ENCODE assay signal across 10 cellular contexts in the genomic region with DNA sequence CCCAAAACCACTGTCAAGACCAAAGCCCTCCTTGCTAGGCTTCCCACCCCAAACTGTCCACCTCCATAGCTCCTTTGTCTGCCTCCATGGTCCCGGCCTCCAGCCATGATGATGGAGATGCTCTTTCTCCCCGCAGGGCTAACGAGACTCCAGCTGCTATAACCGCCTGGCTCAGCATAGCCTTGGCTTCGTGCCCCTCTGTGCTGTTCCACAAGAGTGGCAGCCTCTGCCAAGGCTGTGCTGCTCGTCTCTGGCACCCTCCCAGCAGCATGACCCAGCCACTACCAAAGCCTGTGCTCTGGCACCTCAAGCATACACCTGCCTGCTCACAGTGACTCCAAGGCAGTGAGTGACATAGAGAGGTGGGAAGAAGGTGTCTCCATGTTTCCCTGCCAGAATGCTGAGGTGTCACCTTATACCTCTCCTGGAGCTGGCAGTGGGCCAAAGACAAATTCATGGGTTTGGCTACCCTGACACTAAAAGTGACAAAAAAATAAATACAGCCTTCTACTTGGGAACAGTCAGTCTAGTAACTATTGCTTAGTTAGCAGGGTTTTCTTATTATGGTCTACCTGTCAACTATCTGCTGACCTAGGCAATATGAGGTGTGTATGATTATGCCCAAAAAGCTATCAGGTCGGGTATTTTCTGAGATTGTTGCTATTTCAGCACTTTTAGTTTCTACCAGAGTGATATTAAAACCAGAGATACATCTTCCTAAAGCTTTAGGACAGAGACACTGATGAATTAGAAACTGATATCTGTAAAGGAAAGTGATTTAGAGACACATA. TPM values are rescaled to one million over a fixed set of nuclear protein-coding genes. Genes with fewer than 3 reads are reported as not detected.
A peak's percentile ranks its signal among the peaks of the same experiment; 100 is the strongest.
DNase-seq lines count a peak whose midpoint lies in the region; ATAC-seq, FAIRE-seq and TF ChIP-seq lines count a peak whose summit lies in the region.
"Had no signal": no experiment of that assay in that cellular context is flagged by ENCODE, and none has a peak within 500 bp of the region (broad histone marks: within the 10 kb centered on the region; RNA-seq: fewer than 3 reads in every experiment).

No MANE protein-coding gene starts in this region.

- no peak overlapping the region for H3K27ac ChIP-seq in HepG2 (ENCODE audit: extremely low read length, insufficient read depth, low read length)

- peaks cover 52% of the 10 kb centered on the region for H3K4me1 Mint-ChIP-seq in stimulated activated naive CD8-positive, alpha-beta T cell treated with anti-CD3 and anti-CD28 coated beads, Interleukin-15, Interleukin-2, amounts not matched to agents 100 ng/mL and 50 ng/mL, for 24 hours (ENCODE audit: low read depth)
- peaks cover 59% of the 10 kb centered on the region for H3K4me1 Mint-ChIP-seq in stimulated activated naive CD8-positive, alpha-beta T cell treated with anti-CD3 and anti-CD28 coated beads, Interleukin-15, amount 100 ng/mL, for 72 hours

- peak overlapping the region; percentile 63 for H3K27ac Mint-ChIP-seq in stimulated activated naive CD8-positive, alpha-beta T cell treated with anti-CD3 and anti-CD28 coated beads, Interleukin-15, Interleukin-2, amounts not matched to agents 100 ng/mL and 50 ng/mL, for 24 hours
- H3K27ac Mint-ChIP-seq in stimulated activated naive CD8-positive, alpha-beta T cell treated with anti-CD3 and anti-CD28 coated beads, Interleukin-15, amount 100 ng/mL, for 72 hours: no peak overlapping the region

- H3K36me3 Mint-ChIP-seq in stimulated activated naive CD8-positive, alpha-beta T cell treated with anti-CD3 and anti-CD28 coated beads, Interleukin-15, Interleukin-2, amounts not matched to agents 100 ng/mL and 50 ng/mL, for 24 hours (ENCODE audit: low read depth): no peaks in the 10 kb centered on the region

- intact Hi-C loops in HepG2 (cut with micrococcal nuclease; ENCODE audit: unreplicated experiment): no loop called here

- no peak for TF ChIP-seq EP300 in HepG2 (IDR thresholded peaks at IDR 0.05; ENCODE audit: low read depth in 2 of 2, low read length in 2 of 2)
- no peak for TF ChIP-seq EP300 in HepG2 (CRISPR knock-in tag; IDR thresholded peaks at IDR 0.05; ENCODE audit: borderline replicate concordance)

- no peak overlapping the region for H2AFZ ChIP-seq in HepG2 (ENCODE audit: low read length)

- TF ChIP-seq CTCF in HepG2 (CRISPR knock-in tag; IDR thresholded peaks at IDR 0.05): no peak

- H3K4me3 Mint-ChIP-seq in stimulated activated naive CD8-positive, alpha-beta T cell treated with anti-CD3 and anti-CD28 coated beads, Interleukin-15, Interleukin-2, amounts not matched to agents 100 ng/mL and 50 ng/mL, for 24 hours: no peak overlapping the region
- no peak overlapping the region for H3K4me3 Mint-ChIP-seq in stimulated activated naive CD8-positive, alpha-beta T cell treated with anti-CD3 and anti-CD28 coated beads, Interleukin-15, amount 100 ng/mL, for 72 hours

- DNase-seq in stimulated activated naive CD8-positive, alpha-beta T cell treated with anti-CD3 and anti-CD28 coated beads, Interleukin-15, amount 100 ng/mL, for 72 hours: no peak
- DNase-seq in amygdala (lab: John Stamatoyannopoulos, UW): peak in 55 of 56 donors; percentile 9 to 88 (median 52)
- no peak for DNase-seq in HepG2 (ENCODE audit: low spot score)
- no peak for DNase-seq in NCI-H510A treated with DMSO at 0.1 percent for 48 hours (lab: John Stamatoyannopoulos, UW)
- DNase-seq in NCI-H524 treated with DMSO at 0.1 percent for 48 hours (lab: John Stamatoyannopoulos, UW): no peak
- DNase-seq: activated effector memory CD4-positive, alpha-beta T cell treated with anti-CD3 and anti-CD28 coated beads, Interleukin-2, amount 50 U/mL, for 16 hours; effector CD4-positive, alpha-beta T cell had no signal

- no peak overlapping the region for H3K9ac ChIP-seq in HepG2 (ENCODE audit: insufficient read depth, low read depth, low read length)

- no peaks in the 10 kb centered on the region for H3K4me1 ChIP-seq in HepG2 (ENCODE audit: insufficient read depth, low read length)

- H3K4me3 ChIP-seq in HepG2 (replicated peaks in 1 of 3; ENCODE audit: insufficient read depth in 1 of 3, low read depth in 2 of 3, low read length in 3 of 3): no peak overlapping the region

- H3K36me3 ChIP-seq in HepG2 (replicated peaks in 1 of 2; ENCODE audit: control insufficient read depth in 1 of 2, insufficient read depth in 2 of 2, low read length in 2 of 2): no peaks in the 10 kb centered on the region

- no peak for TF ChIP-seq RAD21 in HepG2 (CRISPR knock-in tag; IDR thresholded peaks at IDR 0.05)

- H3K9me3 ChIP-seq in HepG2 (ENCODE audit: low read length): no peaks in the 10 kb centered on the region

- no peak overlapping the region for H3K4me2 ChIP-seq in HepG2 (ENCODE audit: low read depth, low read length)

- BruUV-seq in HepG2 (replicated peaks; lab: Mats Ljungman, UMichigan): no TSS peak

- TF ChIP-seq POLR2A in HepG2 (IDR thresholded peaks at IDR 0.05; ENCODE audit: insufficient read depth in 1 of 2, low read depth in 2 of 2, low read length in 2 of 2): no peak

- H3K27me3 Mint-ChIP-seq in stimulated activated naive CD8-positive, alpha-beta T cell treated with anti-CD3 and anti-CD28 coated beads, Interleukin-15, Interleukin-2, amounts not matched to agents 100 ng/mL and 50 ng/mL, for 24 hours: no peaks in the 10 kb centered on the region
- no peaks in the 10 kb centered on the region for H3K27me3 Mint-ChIP-seq in stimulated activated naive CD8-positive, alpha-beta T cell treated with anti-CD3 and anti-CD28 coated beads, Interleukin-15, amount 100 ng/mL, for 72 hours

- peaks cover 0 to 26% of the 10 kb centered on the region in 2 experiments; a peak in 2 of 5 replicates for H3K27me3 ChIP-seq in HepG2 (ENCODE audit: control insufficient read depth in 1 of 2, insufficient read depth in 2 of 2, low read length in 2 of 2)

- 10% methylated on average over 4 of the region's 7 CpGs for WGBS in HepG2 (ENCODE audit: low lambda C conversion rate)

- ATAC-seq in stimulated activated naive CD8-positive, alpha-beta T cell treated with anti-CD3 and anti-CD28 coated beads, Interleukin-15, amount 100 ng/mL, for 72 hours: no peak
- ATAC-seq in HepG2: no peak
- no peak for ATAC-seq in GM21576 (IDR thresholded peaks at IDR 0.05; ENCODE audit: unreplicated experiment)
- no peak for ATAC-seq in GM19455 (IDR thresholded peaks at IDR 0.05; ENCODE audit: unreplicated experiment)

- in situ Hi-C loops in HepG2 (cut with HindIII; ENCODE audit: extremely low pct_ligation_motif_present, low pct_unique_long_range_greater_than_20kb): no loop called here

- CTCF ChIA-PET in HepG2 (lab: Yijun Ruan, JAX; ENCODE audit: low intra/inter-chr PET ratio, low total read pairs): no interaction called here

- no peaks in the 10 kb centered on the region for H3K9me3 Mint-ChIP-seq in stimulated activated naive CD8-positive, alpha-beta T cell treated with anti-CD3 and anti-CD28 coated beads, Interleukin-15, Interleukin-2, amounts not matched to agents 100 ng/mL and 50 ng/mL, for 24 hours
- no peaks in the 10 kb centered on the region for H3K9me3 Mint-ChIP-seq in stimulated activated naive CD8-positive, alpha-beta T cell treated with anti-CD3 and anti-CD28 coated beads, Interleukin-15, amount 100 ng/mL, for 72 hours

- POLR2A ChIA-PET in HepG2 (lab: Yijun Ruan, JAX): no interaction called here

- FAIRE-seq in HepG2 (lab: Jason Lieb, UNC): no peak

- H3K79me2 ChIP-seq in HepG2 (ENCODE audit: insufficient read depth, low read length): no peaks in the 10 kb centered on the region

- no peaks in the 10 kb centered on the region for H4K20me1 ChIP-seq in HepG2 (ENCODE audit: insufficient read depth, low read length)

RNA-seq across cellular contexts. Expression of a gene that starts 16.1 kb away (rescaled TPM):
- not detected in 2 replicates for total RNA-seq in HepG2 (2016; rRNA removed; fragmentation: Illumina TruSeq; extraction: Trizol)
- not detected in 2 replicates for total RNA-seq in HepG2 (2016; cell fraction: cytosol; rRNA removed; fragmentation: Illumina TruSeq; extraction: Trizol; ENCODE audit: low read depth)
- total RNA-seq in HepG2 (2016; cell fraction: insoluble cytoplasmic fraction; rRNA removed; fragmentation: Illumina TruSeq; extraction: Trizol): not detected in 2 replicates
- total RNA-seq in HepG2 (2016; cell fraction: membrane; rRNA removed; fragmentation: Illumina TruSeq; extraction: Trizol): not detected in 2 replicates
- not detected in 2 replicates for total RNA-seq in HepG2 (2016; cell fraction: nucleus; rRNA removed; fragmentation: Illumina TruSeq; extraction: Trizol)
- not detected in 2 replicates for polyA plus RNA-seq in HepG2 (2011; rRNA removed)
- not detected in 2 replicates for polyA plus RNA-seq in HepG2 (2011; cell fraction: cytosol; rRNA removed)
- not detected in 2 replicates for polyA plus RNA-seq in HepG2 (2011; cell fraction: nucleus; rRNA removed)
- not detected in 2 replicates for polyA plus RNA-seq in HepG2 (2012)
- not detected in 2 replicates for polyA plus RNA-seq in HepG2 (2016; cell fraction: cytosol; fragmentation: Illumina TruSeq; extraction: Trizol; ENCODE audit: low read depth)
- polyA plus RNA-seq in HepG2 (2016; cell fraction: insoluble cytoplasmic fraction; fragmentation: Illumina TruSeq; extraction: Trizol; ENCODE audit: low read depth): not detected in 2 replicates
- polyA plus RNA-seq in HepG2 (2016; cell fraction: membrane; fragmentation: Illumina TruSeq; extraction: Trizol; ENCODE audit: low read depth): not detected in 2 replicates
- not detected in 2 replicates for polyA plus RNA-seq in HepG2 (2016; cell fraction: nucleus; fragmentation: Illumina TruSeq; extraction: Trizol; ENCODE audit: insufficient read depth, low read depth)
- not detected in 2 replicates for polyA minus RNA-seq in HepG2 (2011; rRNA and poly(A)+ RNA removed; ENCODE audit: low replicate concordance)
- not detected in 2 replicates for polyA minus RNA-seq in HepG2 (2011; cell fraction: cytosol; rRNA and poly(A)+ RNA removed)
- not detected in 2 replicates for polyA minus RNA-seq in HepG2 (2011; cell fraction: nucleus; rRNA and poly(A)+ RNA removed)

RNA-seq across cellular contexts. Expression of a gene that starts 17.6 kb away (rescaled TPM):
- total RNA-seq in HepG2 (2016; rRNA removed; fragmentation: Illumina TruSeq; extraction: Trizol): not detected in 2 replicates
- not detected in 2 replicates for total RNA-seq in HepG2 (2016; cell fraction: cytosol; rRNA removed; fragmentation: Illumina TruSeq; extraction: Trizol; ENCODE audit: low read depth)
- not detected in 2 replicates for total RNA-seq in HepG2 (2016; cell fraction: insoluble cytoplasmic fraction; rRNA removed; fragmentation: Illumina TruSeq; extraction: Trizol)
- total RNA-seq in HepG2 (2016; cell fraction: membrane; rRNA removed; fragmentation: Illumina TruSeq; extraction: Trizol): not detected in 2 replicates
- not detected in 2 replicates for total RNA-seq in HepG2 (2016; cell fraction: nucleus; rRNA removed; fragmentation: Illumina TruSeq; extraction: Trizol)
- polyA plus RNA-seq in HepG2 (2011; rRNA removed): not detected in 2 replicates
- polyA plus RNA-seq in HepG2 (2011; cell fraction: cytosol; rRNA removed): not detected in 2 replicates
- polyA plus RNA-seq in HepG2 (2011; cell fraction: nucleus; rRNA removed): not detected in 2 replicates
- polyA plus RNA-seq in HepG2 (2012): not detected in 2 replicates
- not detected in 2 replicates for polyA plus RNA-seq in HepG2 (2016; cell fraction: cytosol; fragmentation: Illumina TruSeq; extraction: Trizol; ENCODE audit: low read depth)
- not detected in 2 replicates for polyA plus RNA-seq in HepG2 (2016; cell fraction: insoluble cytoplasmic fraction; fragmentation: Illumina TruSeq; extraction: Trizol; ENCODE audit: low read depth)
- polyA plus RNA-seq in HepG2 (2016; cell fraction: membrane; fragmentation: Illumina TruSeq; extraction: Trizol; ENCODE audit: low read depth): not detected in 2 replicates
- polyA plus RNA-seq in HepG2 (2016; cell fraction: nucleus; fragmentation: Illumina TruSeq; extraction: Trizol; ENCODE audit: insufficient read depth, low read depth): not detected in 2 replicates
- not detected in 2 replicates for polyA minus RNA-seq in HepG2 (2011; rRNA and poly(A)+ RNA removed; ENCODE audit: low replicate concordance)
- not detected in 2 replicates for polyA minus RNA-seq in HepG2 (2011; cell fraction: cytosol; rRNA and poly(A)+ RNA removed)
- not detected in 2 replicates for polyA minus RNA-seq in HepG2 (2011; cell fraction: nucleus; rRNA and poly(A)+ RNA removed)

RNA-seq across cellular contexts. Expression of a gene that starts 33.2 kb away (rescaled TPM):
- not detected in 2 replicates for total RNA-seq in HepG2 (2016; rRNA removed; fragmentation: Illumina TruSeq; extraction: Trizol)
- not detected in 2 replicates for total RNA-seq in HepG2 (2016; cell fraction: cytosol; rRNA removed; fragmentation: Illumina TruSeq; extraction: Trizol; ENCODE audit: low read depth)
- not detected in 2 replicates for total RNA-seq in HepG2 (2016; cell fraction: insoluble cytoplasmic fraction; rRNA removed; fragmentation: Illumina TruSeq; extraction: Trizol)
- total RNA-seq in HepG2 (2016; cell fraction: membrane; rRNA removed; fragmentation: Illumina TruSeq; extraction: Trizol): not detected in 2 replicates
- not detected in 2 replicates for total RNA-seq in HepG2 (2016; cell fraction: nucleus; rRNA removed; fragmentation: Illumina TruSeq; extraction: Trizol)
- polyA plus RNA-seq in HepG2 (2011; rRNA removed): not detected in 2 replicates
- not detected in 2 replicates for polyA plus RNA-seq in HepG2 (2011; cell fraction: cytosol; rRNA removed)
- polyA plus RNA-seq in HepG2 (2011; cell fraction: nucleus; rRNA removed): not detected in 2 replicates
- not detected in 2 replicates for polyA plus RNA-seq in HepG2 (2012)
- not detected in 2 replicates for polyA plus RNA-seq in HepG2 (2016; cell fraction: cytosol; fragmentation: Illumina TruSeq; extraction: Trizol; ENCODE audit: low read depth)
- polyA plus RNA-seq in HepG2 (2016; cell fraction: insoluble cytoplasmic fraction; fragmentation: Illumina TruSeq; extraction: Trizol; ENCODE audit: low read depth): not detected in 2 replicates
- not detected in 2 replicates for polyA plus RNA-seq in HepG2 (2016; cell fraction: membrane; fragmentation: Illumina TruSeq; extraction: Trizol; ENCODE audit: low read depth)
- polyA plus RNA-seq in HepG2 (2016; cell fraction: nucleus; fragmentation: Illumina TruSeq; extraction: Trizol; ENCODE audit: insufficient read depth, low read depth): not detected in 2 replicates
- not detected in 2 replicates for polyA minus RNA-seq in HepG2 (2011; rRNA and poly(A)+ RNA removed; ENCODE audit: low replicate concordance)
- polyA minus RNA-seq in HepG2 (2011; cell fraction: cytosol; rRNA and poly(A)+ RNA removed): not detected in 2 replicates
- not detected in 2 replicates for polyA minus RNA-seq in HepG2 (2011; cell fraction: nucleus; rRNA and poly(A)+ RNA removed)

RNA-seq across cellular contexts. Expression of a gene that starts 45.7 kb away (rescaled TPM):
- total RNA-seq in HepG2 (2016; rRNA removed; fragmentation: Illumina TruSeq; extraction: Trizol): not detected in 2 replicates
- not detected in 2 replicates for total RNA-seq in HepG2 (2016; cell fraction: cytosol; rRNA removed; fragmentation: Illumina TruSeq; extraction: Trizol; ENCODE audit: low read depth)
- not detected in 2 replicates for total RNA-seq in HepG2 (2016; cell fraction: insoluble cytoplasmic fraction; rRNA removed; fragmentation: Illumina TruSeq; extraction: Trizol)
- total RNA-seq in HepG2 (2016; cell fraction: membrane; rRNA removed; fragmentation: Illumina TruSeq; extraction: Trizol): not detected in 2 replicates
- not detected in 2 replicates for total RNA-seq in HepG2 (2016; cell fraction: nucleus; rRNA removed; fragmentation: Illumina TruSeq; extraction: Trizol)
- polyA plus RNA-seq in HepG2 (2011; rRNA removed): not detected in 2 replicates
- not detected in 2 replicates for polyA plus RNA-seq in HepG2 (2011; cell fraction: cytosol; rRNA removed)
- polyA plus RNA-seq in HepG2 (2011; cell fraction: nucleus; rRNA removed): not detected in 2 replicates
- not detected in 2 replicates for polyA plus RNA-seq in HepG2 (2012)
- not detected in 2 replicates for polyA plus RNA-seq in HepG2 (2016; cell fraction: cytosol; fragmentation: Illumina TruSeq; extraction: Trizol; ENCODE audit: low read depth)
- not detected in 2 replicates for polyA plus RNA-seq in HepG2 (2016; cell fraction: insoluble cytoplasmic fraction; fragmentation: Illumina TruSeq; extraction: Trizol; ENCODE audit: low read depth)
- polyA plus RNA-seq in HepG2 (2016; cell fraction: membrane; fragmentation: Illumina TruSeq; extraction: Trizol; ENCODE audit: low read depth): not detected in 2 replicates
- polyA plus RNA-seq in HepG2 (2016; cell fraction: nucleus; fragmentation: Illumina TruSeq; extraction: Trizol; ENCODE audit: insufficient read depth, low read depth): not detected in 2 replicates
- polyA minus RNA-seq in HepG2 (2011; rRNA and poly(A)+ RNA removed; ENCODE audit: low replicate concordance): not detected in 2 replicates
- not detected in 2 replicates for polyA minus RNA-seq in HepG2 (2011; cell fraction: cytosol; rRNA and poly(A)+ RNA removed)
- not detected in 2 replicates for polyA minus RNA-seq in HepG2 (2011; cell fraction: nucleus; rRNA and poly(A)+ RNA removed)

Comparison
In these comparisons a context has a peak if more than half of its experiments do, and no peak if none do; other contexts are left out.
1. DNase-seq: peak in amygdala (55 of 56); none in stimulated activated naive CD8-positive, alpha-beta T cell treated with anti-CD3 and anti-CD28 coated beads, Interleukin-15, amount 100 ng/mL, for 72 hours (0 of 2), HepG2 (single experiment), NCI-H510A treated with DMSO at 0.1 percent for 48 hours (single experiment) and NCI-H524 treated with DMSO at 0.1 percent for 48 hours (single experiment).